9 cellular contexts compared by ENCODE assay signal in the genomic region with DNA sequence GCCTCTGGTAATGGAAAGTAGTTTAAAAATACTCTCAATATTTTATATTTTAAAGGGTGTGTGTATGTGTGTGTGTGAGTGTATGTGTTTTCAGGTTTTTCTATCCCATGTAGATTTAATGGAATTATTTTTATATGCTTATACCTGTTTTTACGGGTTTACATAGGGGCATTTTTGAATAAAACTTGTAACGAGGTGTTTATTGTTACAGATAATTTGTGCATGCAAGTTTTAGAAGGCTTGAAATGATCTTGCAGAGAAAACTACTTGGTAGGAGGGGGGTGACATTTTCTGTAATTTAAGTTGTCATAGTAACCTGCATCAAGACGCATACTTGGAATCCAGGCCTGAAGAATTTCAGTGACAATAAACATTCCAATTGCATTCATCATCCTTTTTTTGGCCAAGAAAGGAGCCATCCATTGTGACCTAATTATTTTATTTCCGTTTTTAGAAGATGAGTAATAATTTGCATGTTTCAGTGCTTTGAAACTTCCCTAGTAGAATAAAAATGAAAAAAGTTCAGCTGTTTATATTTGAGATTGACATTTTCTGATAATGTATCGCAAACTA. TPM values are rescaled to one million over a fixed set of nuclear protein-coding genes. Genes with fewer than 3 reads are reported as not detected.
DNase-seq lines count a peak whose midpoint lies in the region; ATAC-seq and TF ChIP-seq lines count a peak whose summit lies in the region.
"Had no signal": no experiment of that assay in that cellular context is flagged by ENCODE, and none has a peak within 500 bp of the region (broad histone marks: within the 10 kb centered on the region; RNA-seq: fewer than 3 reads in every experiment).

No MANE protein-coding gene starts in this region.

- peak; percentile 99 for DNase-seq in HS-27A (ENCODE audit: low read depth)
- no peak for DNase-seq in adrenal gland
- DNase-seq in iPS DF 19.7 (ENCODE audit: low read depth, low spot score): peak; percentile 50
- peak; percentile 76 for DNase-seq in stromal cell of bone marrow (ENCODE audit: low read depth)
- no peak for DNase-seq in lower leg skin (ENCODE audit: low spot score in 2 of 2)
- DNase-seq in SK-N-DZ (ENCODE audit: low spot score): no peak
- DNase-seq: activated naive CD8-positive, alpha-beta T cell treated with anti-CD3 and anti-CD28 coated beads for 36 hours; NCI-H1436 treated with DMSO at 0.1 percent for 48 hours had no signal

- H3K36me3 ChIP-seq in adrenal gland (replicated peaks in 1 of 2): no peaks in the 10 kb centered on the region

- H3K27me3 ChIP-seq in adrenal gland: no peaks in the 10 kb centered on the region

- H3K27ac ChIP-seq in adrenal gland: peak overlapping the region in 3 of 5 donors; percentile 26 to 43 (median 41)

- TF ChIP-seq CTCF in adrenal gland (IDR thresholded peaks at IDR 0.05) (no peak), lower leg skin (IDR thresholded peaks at IDR 0.05) (no peak)

- no peak for ATAC-seq in HG03280 (IDR thresholded peaks at IDR 0.05; ENCODE audit: unreplicated experiment)

- no peaks in the 10 kb centered on the region for H3K9me3 ChIP-seq in adrenal gland (replicated peaks in 1 of 3)

- WGBS in adrenal gland, 4 donors: 33 to 45% (median 40%) methylated on average over 5 of the region's 5 CpGs
- 30 to 34% methylated on average over 5 of the region's 5 CpGs for WGBS in lower leg skin, 2 donors

- H3K4me3 ChIP-seq in adrenal gland (no peak overlapping the region), lower leg skin (ENCODE audit: low read depth, poor library complexity, severe bottlenecking) (no peak overlapping the region)

- TF ChIP-seq POLR2A in adrenal gland (IDR thresholded peaks at IDR 0.05) (no peak), lower leg skin (IDR thresholded peaks at IDR 0.05) (no peak)

- peaks cover 6 to 18% of the 10 kb centered on the region in 2 donors for H3K4me1 ChIP-seq in adrenal gland (replicated peaks in 1 of 2)

- intact Hi-C loops in adrenal gland (cut with DNase I) (no loop called here), lower leg skin (cut with DNase I; ENCODE audit: low total_unique reads) (no loop called here)

RNA-seq across cellular contexts. Expression of a gene that starts 39.0 kb away (rescaled TPM):
- total RNA-seq in adrenal gland: 10 to 100 TPM; 29.2 to 85.7 (median 53.9) TPM
- polyA plus RNA-seq in adrenal gland: 10 to 100 TPM in 2 of 3 donors, 1 to 10 TPM in 1; 6.5 to 28.7 (median 10.5) TPM
- 10 to 100 TPM in 2 of 4 donors, 1 to 10 TPM in 2; 5.4 to 20.7 (median 9.6) TPM for total RNA-seq in lower leg skin
- 10.1 and 14.5 TPM in 2 replicates for polyA plus RNA-seq in SK-N-DZ (2014; cell fraction: cytosol; rRNA removed)
- 5.5 and 6.0 TPM in 2 replicates for polyA plus RNA-seq in SK-N-DZ (2014; cell fraction: nucleus; rRNA removed)

Comparison
In these comparisons a context has a peak if more than half of its experiments do, and no peak if none do; other contexts are left out.
1. DNase-seq: peak in HS-27A (single experiment), iPS DF 19.7 (single experiment) and stromal cell of bone marrow (single experiment); none in adrenal gland (0 of 7), lower leg skin (0 of 2) and SK-N-DZ (single experiment).